34 cellular contexts compared by ENCODE assay signal in genomic region chr12:43599066-43599465, GRCh38.
"Had no signal": no experiment of that assay in that cellular context is flagged by ENCODE, and none has a peak within 500 bp of the region (broad histone marks: within the 10 kb centered on the region; RNA-seq: fewer than 3 reads in every experiment).

No MANE protein-coding gene starts in this region.

- H3K4me3 ChIP-seq: MG63 had no signal

- H3K9me3 ChIP-seq: MG63 had no signal

- H3K9ac ChIP-seq: KMS-11 had no signal

- H3K27ac ChIP-seq: KMS-11 had no signal

- DNase-seq: Karpas-422, Kasumi-1, MG63, MM.1S, MV-4-11, NCI-H1048, NCI-H1092, NCI-H1092 treated with DMSO at 0.1 percent for 48 hours, NCI-H1105, NCI-H1105 treated with DMSO at 0.1 percent for 48 hours, NCI-H1417, NCI-H1417 treated with DMSO at 0.1 percent for 48 hours, NCI-H1436, NCI-H1436 treated with DMSO at 0.1 percent for 48 hours, NCI-H146, NCI-H1694, NCI-H1694 treated with DMSO at 0.1 percent for 48 hours, NCI-H187, NCI-H187 treated with DMSO at 0.1 percent for 48 hours, NCI-H1930, NCI-H2029, NCI-H2029 treated with DMSO at 0.1 percent for 48 hours, NCI-H2081, NCI-H2081 treated with DMSO at 0.1 percent for 48 hours, NCI-H2107, NCI-H2171, NCI-H2171 treated with DMSO at 0.1 percent for 48 hours, NCI-H2227 treated with DMSO at 0.1 percent for 48 hours, NCI-H226, NCI-H345, NCI-H446, NCI-H446 treated with DMSO at 0.1 percent for 48 hours, NCI-H510A had no signal

- H3K27me3 ChIP-seq: MG63 had no signal

- H3K36me3 ChIP-seq: MG63 had no signal

- H3K4me2 ChIP-seq: KMS-11 had no signal
